Comparison of ENCODE assay signal across 1 cellular context in genomic region chr16:31528726-31529397, GRCh38.
TF ChIP-seq lines count a peak whose summit lies in the region.

No MANE protein-coding gene starts in this region.

TF ChIP-seq in GM23338, 12 proteins besides CTCF, POLR2A, EP300 and RAD21 (continued from another document):
- TF ChIP-seq ZNF462 (CRISPR knock-in tag; IDR thresholded peaks at IDR 0.05) (no peak), REST (IDR thresholded peaks at IDR 0.05; ENCODE audit: unreplicated experiment) (no peak), POLR2AphosphoS5 (IDR thresholded peaks at IDR 0.05; ENCODE audit: low read depth) (no peak), STAT1 (IDR thresholded peaks at IDR 0.05; ENCODE audit: unreplicated experiment) (no peak), EZH2 (IDR thresholded peaks at IDR 0.05; ENCODE audit: low read depth, unreplicated experiment) (peak; percentile 53), EZH2phosphoT487 (IDR thresholded peaks at IDR 0.05; ENCODE audit: unreplicated experiment) (no peak)
TF ChIP-seq in GM23338: peak in this region for 1.
